ENCODE assay signal across 24 cellular contexts in the genomic region with DNA sequence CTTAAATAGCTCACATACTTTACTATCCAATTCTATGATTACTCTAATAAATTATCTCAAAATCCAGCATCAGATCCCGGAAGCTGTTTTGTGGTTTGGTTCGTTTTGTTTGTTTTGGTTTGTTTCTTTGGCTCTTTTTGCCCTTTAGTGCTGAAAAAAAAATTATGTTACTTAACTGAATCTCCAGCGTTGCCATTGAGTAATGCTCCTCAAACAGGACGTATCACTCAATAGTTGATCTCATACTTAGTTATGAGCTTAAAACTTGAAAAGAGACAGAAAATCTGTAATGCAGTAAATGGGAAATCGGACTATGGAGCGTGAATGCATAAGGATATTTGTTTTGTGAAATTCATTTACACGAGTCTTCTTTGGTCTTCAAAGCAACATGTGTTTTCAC.
"Had no signal": no experiment of that assay in that cellular context is flagged by ENCODE, and none has a peak within 500 bp of the region (broad histone marks: within the 10 kb centered on the region; RNA-seq: fewer than 3 reads in every experiment).

No MANE protein-coding gene starts in this region.

- H3K4me3 ChIP-seq: colonic mucosa, coronary artery, dorsolateral prefrontal cortex, esophagus muscularis mucosa, esophagus squamous epithelium, gastrocnemius medialis, gastroesophageal sphincter, heart left ventricle, heart right ventricle had no signal

- DNase-seq: colonic mucosa; cortex of kidney; dermis blood vessel endothelial cell; dorsolateral prefrontal cortex; effector CD4-positive, alpha-beta T cell; effector CD8-positive, alpha-beta T cell; effector memory CD4-positive, alpha-beta T cell; effector memory CD8-positive, alpha-beta T cell; endodermal cell; erythroblast; esophagus squamous epithelium; foreskin fibroblast; foreskin keratinocyte; foreskin melanocyte; gastrocnemius medialis; glutamatergic neuron; head of caudate nucleus; heart left ventricle; heart right ventricle had no signal

- ATAC-seq: effector memory CD8-positive, alpha-beta T cell; esophagus mucosa; foreskin keratinocyte; gastrocnemius medialis; gastroesophageal sphincter; heart left ventricle; heart right ventricle had no signal

- H3K27me3 ChIP-seq: colonic mucosa, esophagus muscularis mucosa, esophagus squamous epithelium, foreskin keratinocyte, gastrocnemius medialis, gastroesophageal sphincter, heart left ventricle, heart right ventricle had no signal

- H3K4me1 ChIP-seq: colonic mucosa, esophagus muscularis mucosa, esophagus squamous epithelium, foreskin keratinocyte, gastrocnemius medialis, gastroesophageal sphincter, heart left ventricle, heart right ventricle had no signal

- H3K27ac ChIP-seq: colonic mucosa, coronary artery, dorsolateral prefrontal cortex, epithelial cell of prostate, esophagus muscularis mucosa, esophagus squamous epithelium, foreskin keratinocyte, gastrocnemius medialis, gastroesophageal sphincter, heart left ventricle, heart right ventricle had no signal

- H3K36me3 ChIP-seq: colonic mucosa, esophagus muscularis mucosa, esophagus squamous epithelium, gastrocnemius medialis, gastroesophageal sphincter, heart left ventricle, heart right ventricle had no signal

- H3K9me3 ChIP-seq: colonic mucosa, esophagus muscularis mucosa, esophagus squamous epithelium, gastrocnemius medialis, gastroesophageal sphincter, heart right ventricle had no signal
